In the genomic region with DNA sequence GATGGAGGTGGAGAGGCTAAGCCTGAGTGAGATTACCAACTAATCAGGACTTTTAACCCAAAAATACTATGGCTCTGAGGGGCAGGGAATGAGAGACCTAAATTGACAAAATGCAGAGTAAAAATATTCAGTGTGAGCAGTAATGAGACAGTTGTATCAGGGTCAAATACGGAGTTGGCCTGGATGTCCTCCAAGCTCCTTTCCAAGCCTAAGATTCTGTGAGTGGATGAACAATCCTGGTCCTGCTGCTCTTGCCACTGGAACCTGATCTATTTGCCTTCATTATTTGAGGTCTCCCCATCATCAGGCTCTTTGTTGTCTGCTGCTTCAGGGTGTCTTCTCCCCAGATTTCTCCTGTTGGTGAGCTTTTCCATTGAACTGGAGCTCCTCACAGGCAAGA, we compare ENCODE assay signal across 10 cellular contexts. TPM values are rescaled to one million over a fixed set of nuclear protein-coding genes. Genes with fewer than 3 reads are reported as not detected.
A peak's percentile ranks its signal among the peaks of the same experiment; 100 is the strongest.
DNase-seq lines count a peak whose midpoint lies in the region; ATAC-seq and TF ChIP-seq lines count a peak whose summit lies in the region.
"Had no signal": no experiment of that assay in that cellular context is flagged by ENCODE, and none has a peak within 500 bp of the region (broad histone marks: within the 10 kb centered on the region; RNA-seq: fewer than 3 reads in every experiment).

No MANE protein-coding gene starts in this region.

- CTCF ChIA-PET in activated naive CD4-positive, alpha-beta T cell treated with anti-CD3 and anti-CD28 coated beads, Interleukin-2, amount 10 ng/mL, durations not matched to agents 7 days and 5 days (lab: Charles Lee): interaction anchor here (1.5 to 1.9 kb wide), 6 partner anchors 18 to 89 kb away, joined by 3 to 9 read pairs (median 7); a partner anchor contains a TSS

- peak; percentile 4; the same call in 1 of the 3 replicates for ATAC-seq in SK-N-SH treated with all-trans-retinoic acid at 6 μM for 48 hours
- ATAC-seq in GM19395 (IDR thresholded peaks at IDR 0.05; ENCODE audit: unreplicated experiment): no peak

- no peaks in the 10 kb centered on the region for H3K27me3 Mint-ChIP-seq in activated naive CD4-positive, alpha-beta T cell treated with anti-CD3 and anti-CD28 coated beads, Interleukin-2, amount 10 ng/mL, durations not matched to agents 7 days and 5 days
- H3K27me3 Mint-ChIP-seq: activated naive CD4-positive, alpha-beta T cell treated with anti-CD3 and anti-CD28 coated beads, Interleukin-2, amount 50 U/mL, for 24 hours had no signal

- peaks cover 46% of the 10 kb centered on the region for H3K4me1 Mint-ChIP-seq in activated naive CD4-positive, alpha-beta T cell treated with anti-CD3 and anti-CD28 coated beads, Interleukin-2, amount 10 ng/mL, durations not matched to agents 7 days and 5 days

- H3K4me3 ChIP-seq in fibroblast of villous mesenchyme (ENCODE audit: low read depth, low read length) (peak overlapping the region; percentile 60), tibial artery (no peak overlapping the region)

- no peaks in the 10 kb centered on the region for H3K27me3 ChIP-seq in tibial artery

- intact Hi-C loops in tibial artery (cut with DNase I; ENCODE audit: low total_unique reads): no loop called here

- no peaks in the 10 kb centered on the region for H3K36me3 ChIP-seq in tibial artery

- H3K9me3 Mint-ChIP-seq in activated naive CD4-positive, alpha-beta T cell treated with anti-CD3 and anti-CD28 coated beads, Interleukin-2, amount 10 ng/mL, durations not matched to agents 7 days and 5 days: peaks cover 6% of the 10 kb centered on the region
- H3K9me3 Mint-ChIP-seq: activated naive CD4-positive, alpha-beta T cell treated with anti-CD3 and anti-CD28 coated beads, Interleukin-2, amount 50 U/mL, for 24 hours had no signal

- peak overlapping the region; percentile 95 for H3K27ac Mint-ChIP-seq in activated naive CD4-positive, alpha-beta T cell treated with anti-CD3 and anti-CD28 coated beads, Interleukin-2, amount 10 ng/mL, durations not matched to agents 7 days and 5 days
- H3K27ac Mint-ChIP-seq: endodermal cell had no signal

- peak overlapping the region; percentile 72 for H3K4me3 Mint-ChIP-seq in activated naive CD4-positive, alpha-beta T cell treated with anti-CD3 and anti-CD28 coated beads, Interleukin-2, amount 10 ng/mL, durations not matched to agents 7 days and 5 days
- H3K4me3 Mint-ChIP-seq: endodermal cell had no signal

- peak overlapping the region; percentile 60 to 69 for H3K27ac ChIP-seq in tibial artery

- no peak for TF ChIP-seq CTCF in fibroblast of villous mesenchyme (IDR thresholded peaks at IDR 0.05; ENCODE audit: insufficient read depth, low read depth, low read length)
- no peak for TF ChIP-seq CTCF in tibial artery (IDR thresholded peaks at IDR 0.05)

- H3K9me3 ChIP-seq in tibial artery: no peaks in the 10 kb centered on the region

- H3K4me1 ChIP-seq in tibial artery: peaks cover 0 to 30% (median 12%) of the 10 kb centered on the region in 4 donors

- no peak for DNase-seq in activated naive CD4-positive, alpha-beta T cell treated with anti-CD3 and anti-CD28 coated beads, Interleukin-2, amount 10 ng/mL, durations not matched to agents 7 days and 5 days
- no peak for DNase-seq in activated naive CD4-positive, alpha-beta T cell (lab: John Stamatoyannopoulos, UW)
- DNase-seq in fibroblast of villous mesenchyme (ENCODE audit: low read depth) (no peak), tibial artery (no peak), putamen (ENCODE audit: low spot score) (no peak), OCI-M2 (lab: John Stamatoyannopoulos, UW; ENCODE audit: unreplicated experiment) (no peak)
- DNase-seq: endodermal cell had no signal

- H3K36me3 Mint-ChIP-seq in activated naive CD4-positive, alpha-beta T cell treated with anti-CD3 and anti-CD28 coated beads, Interleukin-2, amount 10 ng/mL, durations not matched to agents 7 days and 5 days: peaks cover 3% of the 10 kb centered on the region
- H3K36me3 Mint-ChIP-seq: activated naive CD4-positive, alpha-beta T cell treated with anti-CD3 and anti-CD28 coated beads, Interleukin-2, amount 50 U/mL, for 24 hours had no signal

TF ChIP-seq in SK-N-SH treated with all-trans-retinoic acid at 6 μM for 48 hours, 23 proteins besides CTCF, POLR2A, EP300 and RAD21 (continues in another document):
- TF ChIP-seq, protein P1, sequence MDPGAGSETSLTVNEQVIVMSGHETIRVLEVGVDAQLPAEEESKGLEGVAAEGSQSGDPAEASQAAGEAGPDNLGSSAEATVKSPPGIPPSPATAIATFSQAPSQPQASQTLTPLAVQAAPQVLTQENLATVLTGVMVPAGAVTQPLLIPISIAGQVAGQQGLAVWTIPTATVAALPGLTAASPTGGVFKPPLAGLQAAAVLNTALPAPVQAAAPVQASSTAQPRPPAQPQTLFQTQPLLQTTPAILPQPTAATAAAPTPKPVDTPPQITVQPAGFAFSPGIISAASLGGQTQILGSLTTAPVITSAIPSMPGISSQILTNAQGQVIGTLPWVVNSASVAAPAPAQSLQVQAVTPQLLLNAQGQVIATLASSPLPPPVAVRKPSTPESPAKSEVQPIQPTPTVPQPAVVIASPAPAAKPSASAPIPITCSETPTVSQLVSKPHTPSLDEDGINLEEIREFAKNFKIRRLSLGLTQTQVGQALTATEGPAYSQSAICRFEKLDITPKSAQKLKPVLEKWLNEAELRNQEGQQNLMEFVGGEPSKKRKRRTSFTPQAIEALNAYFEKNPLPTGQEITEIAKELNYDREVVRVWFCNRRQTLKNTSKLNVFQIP (CRISPR knock-in tag; IDR thresholded peaks at IDR 0.05; ENCODE audit: borderline replicate concordance, low read depth): no peak
- TF ChIP-seq SNAI2 (CRISPR knock-in tag; IDR thresholded peaks at IDR 0.05): no peak
- TF ChIP-seq ZNF8 (CRISPR knock-in tag; IDR thresholded peaks at IDR 0.05): no peak
- no peak for TF ChIP-seq ISL1 (CRISPR knock-in tag; IDR thresholded peaks at IDR 0.05)
- TF ChIP-seq, protein P2, sequence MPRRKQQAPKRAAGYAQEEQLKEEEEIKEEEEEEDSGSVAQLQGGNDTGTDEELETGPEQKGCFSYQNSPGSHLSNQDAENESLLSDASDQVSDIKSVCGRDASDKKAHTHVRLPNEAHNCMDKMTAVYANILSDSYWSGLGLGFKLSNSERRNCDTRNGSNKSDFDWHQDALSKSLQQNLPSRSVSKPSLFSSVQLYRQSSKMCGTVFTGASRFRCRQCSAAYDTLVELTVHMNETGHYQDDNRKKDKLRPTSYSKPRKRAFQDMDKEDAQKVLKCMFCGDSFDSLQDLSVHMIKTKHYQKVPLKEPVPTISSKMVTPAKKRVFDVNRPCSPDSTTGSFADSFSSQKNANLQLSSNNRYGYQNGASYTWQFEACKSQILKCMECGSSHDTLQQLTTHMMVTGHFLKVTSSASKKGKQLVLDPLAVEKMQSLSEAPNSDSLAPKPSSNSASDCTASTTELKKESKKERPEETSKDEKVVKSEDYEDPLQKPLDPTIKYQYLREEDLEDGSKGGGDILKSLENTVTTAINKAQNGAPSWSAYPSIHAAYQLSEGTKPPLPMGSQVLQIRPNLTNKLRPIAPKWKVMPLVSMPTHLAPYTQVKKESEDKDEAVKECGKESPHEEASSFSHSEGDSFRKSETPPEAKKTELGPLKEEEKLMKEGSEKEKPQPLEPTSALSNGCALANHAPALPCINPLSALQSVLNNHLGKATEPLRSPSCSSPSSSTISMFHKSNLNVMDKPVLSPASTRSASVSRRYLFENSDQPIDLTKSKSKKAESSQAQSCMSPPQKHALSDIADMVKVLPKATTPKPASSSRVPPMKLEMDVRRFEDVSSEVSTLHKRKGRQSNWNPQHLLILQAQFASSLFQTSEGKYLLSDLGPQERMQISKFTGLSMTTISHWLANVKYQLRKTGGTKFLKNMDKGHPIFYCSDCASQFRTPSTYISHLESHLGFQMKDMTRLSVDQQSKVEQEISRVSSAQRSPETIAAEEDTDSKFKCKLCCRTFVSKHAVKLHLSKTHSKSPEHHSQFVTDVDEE (CRISPR knock-in tag; IDR thresholded peaks at IDR 0.05): no peak
- TF ChIP-seq TOX (CRISPR knock-in tag; IDR thresholded peaks at IDR 0.05; ENCODE audit: borderline replicate concordance): no peak
- no peak for TF ChIP-seq BACH2 (CRISPR knock-in tag; IDR thresholded peaks at IDR 0.05; ENCODE audit: borderline replicate concordance)
- TF ChIP-seq, protein P3, sequence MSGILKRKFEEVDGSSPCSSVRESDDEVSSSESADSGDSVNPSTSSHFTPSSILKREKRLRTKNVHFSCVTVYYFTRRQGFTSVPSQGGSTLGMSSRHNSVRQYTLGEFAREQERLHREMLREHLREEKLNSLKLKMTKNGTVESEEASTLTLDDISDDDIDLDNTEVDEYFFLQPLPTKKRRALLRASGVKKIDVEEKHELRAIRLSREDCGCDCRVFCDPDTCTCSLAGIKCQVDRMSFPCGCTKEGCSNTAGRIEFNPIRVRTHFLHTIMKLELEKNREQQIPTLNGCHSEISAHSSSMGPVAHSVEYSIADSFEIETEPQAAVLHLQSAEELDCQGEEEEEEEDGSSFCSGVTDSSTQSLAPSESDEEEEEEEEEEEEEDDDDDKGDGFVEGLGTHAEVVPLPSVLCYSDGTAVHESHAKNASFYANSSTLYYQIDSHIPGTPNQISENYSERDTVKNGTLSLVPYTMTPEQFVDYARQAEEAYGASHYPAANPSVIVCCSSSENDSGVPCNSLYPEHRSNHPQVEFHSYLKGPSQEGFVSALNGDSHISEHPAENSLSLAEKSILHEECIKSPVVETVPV (CRISPR knock-in tag; IDR thresholded peaks at IDR 0.05): no peak
- TF ChIP-seq OSR1 (CRISPR knock-in tag; IDR thresholded peaks at IDR 0.05): no peak
- TF ChIP-seq PPARA (CRISPR knock-in tag; IDR thresholded peaks at IDR 0.05; ENCODE audit: borderline replicate concordance): no peak
- TF ChIP-seq, protein P4, sequence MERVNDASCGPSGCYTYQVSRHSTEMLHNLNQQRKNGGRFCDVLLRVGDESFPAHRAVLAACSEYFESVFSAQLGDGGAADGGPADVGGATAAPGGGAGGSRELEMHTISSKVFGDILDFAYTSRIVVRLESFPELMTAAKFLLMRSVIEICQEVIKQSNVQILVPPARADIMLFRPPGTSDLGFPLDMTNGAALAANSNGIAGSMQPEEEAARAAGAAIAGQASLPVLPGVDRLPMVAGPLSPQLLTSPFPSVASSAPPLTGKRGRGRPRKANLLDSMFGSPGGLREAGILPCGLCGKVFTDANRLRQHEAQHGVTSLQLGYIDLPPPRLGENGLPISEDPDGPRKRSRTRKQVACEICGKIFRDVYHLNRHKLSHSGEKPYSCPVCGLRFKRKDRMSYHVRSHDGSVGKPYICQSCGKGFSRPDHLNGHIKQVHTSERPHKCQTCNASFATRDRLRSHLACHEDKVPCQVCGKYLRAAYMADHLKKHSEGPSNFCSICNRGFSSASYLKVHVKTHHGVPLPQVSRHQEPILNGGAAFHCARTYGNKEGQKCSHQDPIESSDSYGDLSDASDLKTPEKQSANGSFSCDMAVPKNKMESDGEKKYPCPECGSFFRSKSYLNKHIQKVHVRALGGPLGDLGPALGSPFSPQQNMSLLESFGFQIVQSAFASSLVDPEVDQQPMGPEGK (CRISPR knock-in tag; IDR thresholded peaks at IDR 0.05; ENCODE audit: borderline replicate concordance): no peak
- TF ChIP-seq ZNF70 (CRISPR knock-in tag; IDR thresholded peaks at IDR 0.05): no peak
- no peak for TF ChIP-seq GLIS3 (CRISPR knock-in tag; IDR thresholded peaks at IDR 0.05)
- TF ChIP-seq ZC3H10 (CRISPR knock-in tag; IDR thresholded peaks at IDR 0.05): no peak
- no peak for TF ChIP-seq CSDC2 (CRISPR knock-in tag; IDR thresholded peaks at IDR 0.05)

RNA-seq across cellular contexts. Expression of a gene that starts 1.1 kb away (rescaled TPM):
- total RNA-seq in fibroblast of villous mesenchyme: 31.6 and 59.6 TPM in 2 replicates
- total RNA-seq: endodermal cell had no signal
